ENCODE assay signal across 18 cellular contexts in the genomic region with DNA sequence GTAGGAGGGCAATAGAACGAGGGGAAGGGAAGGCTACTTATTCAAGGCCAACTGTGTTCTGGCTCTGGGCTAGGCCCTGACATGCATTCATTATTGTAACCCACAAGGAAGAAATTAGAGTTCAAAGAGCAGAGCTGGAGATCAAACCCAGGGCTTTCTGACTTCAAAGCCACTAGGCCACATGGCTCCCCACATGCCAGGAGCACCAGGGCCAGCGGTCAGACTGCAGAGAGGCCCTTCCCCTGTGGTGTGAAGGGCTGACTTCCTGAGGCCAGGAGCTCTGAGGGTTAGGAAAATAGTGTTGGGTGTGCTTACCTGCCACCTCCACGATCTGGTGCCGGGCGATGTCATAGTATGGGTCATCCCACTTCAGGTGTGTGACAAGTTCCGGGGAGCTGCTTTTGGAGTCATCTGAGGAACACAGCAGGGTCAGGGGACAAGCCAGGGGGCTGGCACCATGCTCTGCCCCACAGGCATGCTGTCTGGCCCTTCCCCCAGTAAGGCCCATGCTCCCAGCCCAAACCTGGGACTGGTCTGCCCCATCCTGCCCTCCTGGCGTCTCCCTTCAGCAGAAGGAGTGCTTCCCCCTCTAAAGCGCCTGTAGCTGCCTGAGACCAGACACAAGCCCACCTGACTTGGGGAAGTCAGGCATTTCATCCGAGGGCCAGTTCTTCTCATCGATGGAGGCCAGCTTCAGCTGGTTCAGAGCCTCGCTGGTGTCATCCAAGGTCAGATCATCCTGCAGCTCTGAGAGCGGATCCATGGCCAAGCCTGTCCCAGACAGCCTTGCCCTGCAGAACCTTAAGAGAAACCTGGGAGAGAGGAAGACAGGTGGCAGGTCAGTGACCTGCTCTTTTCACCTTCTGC. TPM values are rescaled to one million over a fixed set of nuclear protein-coding genes. Genes with fewer than 3 reads are reported as not detected.
DNase-seq lines count a peak whose midpoint lies in the region; ATAC-seq and TF ChIP-seq lines count a peak whose summit lies in the region.
"Had no signal": no experiment of that assay in that cellular context is flagged by ENCODE, and none has a peak within 500 bp of the region (broad histone marks: within the 10 kb centered on the region; RNA-seq: fewer than 3 reads in every experiment).

No MANE protein-coding gene starts in this region.

- TF ChIP-seq EP300 in sigmoid colon (IDR thresholded peaks at IDR 0.05) = no peak

- peak overlapping the region in 1 of 3 experiments; percentile 62; a peak in 2 of 7 replicates for H3K27ac Mint-ChIP-seq in H9
- H3K27ac Mint-ChIP-seq: IgD-negative memory B cell; memory B cell; stimulated activated memory B cell treated with anti-CD40 and anti-IgM and Interleukin-4, amounts not matched to agents 10 μg/mL and 1 μg/mL and 100 μg/mL, for 72 hours had no signal

- H4K20me1 ChIP-seq in BLaER1 = peaks cover 11% of the 10 kb centered on the region; the same call in 1 of the 2 replicates
- H4K20me1 ChIP-seq in Loucy (ENCODE audit: insufficient read depth, low read length, poor library complexity, severe bottlenecking) = peaks cover 4% of the 10 kb centered on the region
- H4K20me1 ChIP-seq in H9 (ENCODE audit: control insufficient read depth, insufficient read depth, insufficient read length) = no peaks in the 10 kb centered on the region

- H3K79me1 ChIP-seq in H9 (ENCODE audit: insufficient read depth, low read depth, low read length, poor library complexity, severe bottlenecking) = no peaks in the 10 kb centered on the region

- H3K27ac ChIP-seq in BLaER1 (no peak overlapping the region), sigmoid colon (peak overlapping the region; percentile 55 to 91 (median 75)), H9 (ENCODE audit: insufficient read length, low read depth, low read length) (no peak overlapping the region)

- no peak for TF ChIP-seq CTCF in Loucy (conservative IDR thresholded peaks at IDR 0.05; ENCODE audit: low read length)
- no peak for TF ChIP-seq CTCF in sigmoid colon (IDR thresholded peaks at IDR 0.05)
- no peak for TF ChIP-seq CTCF in H9 (conservative IDR thresholded peaks at IDR 0.05)

- no peak overlapping the region for H2AK5ac ChIP-seq in H9 (ENCODE audit: insufficient read length, low read length)

- H2AFZ ChIP-seq in Loucy (ENCODE audit: low read length) (no peak overlapping the region), H9 (ENCODE audit: low read length) (no peak overlapping the region)

- H3K18ac ChIP-seq in H9 (ENCODE audit: insufficient read length, low read depth, low read length) = no peak overlapping the region

- H3K4ac ChIP-seq in H9 (ENCODE audit: low read depth, low read length) = no peak overlapping the region

- H3K9me3 Mint-ChIP-seq in H9 = no peaks in the 10 kb centered on the region
- H3K9me3 Mint-ChIP-seq: IgD-negative memory B cell; memory B cell; stimulated activated memory B cell treated with anti-CD40 and anti-IgM and Interleukin-4, amounts not matched to agents 10 μg/mL and 1 μg/mL and 100 μg/mL, for 72 hours; T-cell had no signal

- no peak overlapping the region for H2BK15ac ChIP-seq in H9 (ENCODE audit: low read depth, low read length)

- no peak overlapping the region for H4K8ac ChIP-seq in H9 (replicated peaks; ENCODE audit: insufficient read length, low read depth, low read length)

- H3K27me3 ChIP-seq in BLaER1 (no peaks in the 10 kb centered on the region), Loucy (ENCODE audit: insufficient read depth, low read length, poor library complexity, severe bottlenecking) (no peaks in the 10 kb centered on the region), endocrine pancreas (ENCODE audit: control insufficient read depth, insufficient read depth, low read length) (no peaks in the 10 kb centered on the region), sigmoid colon (no peaks in the 10 kb centered on the region), H9 (ENCODE audit: insufficient read depth, low read length) (no peaks in the 10 kb centered on the region)

- H3T11ph ChIP-seq in H9 (ENCODE audit: low read length) = no peak overlapping the region

- H3K79me2 ChIP-seq in Loucy (ENCODE audit: insufficient read depth, low read length) (peaks cover 39% of the 10 kb centered on the region), H9 (ENCODE audit: insufficient read depth, low read length) (no peaks in the 10 kb centered on the region)

- DNase-seq in sigmoid colon (no peak), NCI-H526 (lab: John Stamatoyannopoulos, UW) (no peak), H9 (no peak)
- DNase-seq: activated CD8-positive, alpha-beta memory T cell treated with anti-CD3 and anti-CD28 coated beads for 24 hours; activated gamma-delta T cell treated with Interleukin-2 at 50 U/mL for 16 hours; AML-193; NCI-H2107; T-cell; WERI-Rb-1 had no signal

- intact Hi-C loops in sigmoid colon (cut with DNase I) = no loop called here

- H2BK120ac ChIP-seq in H9 (ENCODE audit: low read depth, low read length, poor library complexity, severe bottlenecking) = no peak overlapping the region

- TF ChIP-seq POLR2A in sigmoid colon (IDR thresholded peaks at IDR 0.05) = no peak

- H3K4me1 ChIP-seq in BLaER1 (peaks cover 28% of the 10 kb centered on the region), Loucy (ENCODE audit: insufficient read depth, low read length, poor library complexity, severe bottlenecking) (peaks cover 31% of the 10 kb centered on the region), endocrine pancreas (ENCODE audit: control insufficient read depth, insufficient read depth, low read length) (peaks cover 8% of the 10 kb centered on the region), sigmoid colon (peaks cover under 1 to 66% (median 53%) of the 10 kb centered on the region in 4 donors), H9 (ENCODE audit: insufficient read depth, low read length) (no peaks in the 10 kb centered on the region)

- H3K23me2 ChIP-seq in H9 (ENCODE audit: insufficient read length, low read depth, low read length, poor library complexity, severe bottlenecking) = no peaks in the 10 kb centered on the region

- H3K36me3 ChIP-seq in BLaER1 = peaks cover 65% of the 10 kb centered on the region
- H3K36me3 ChIP-seq in Loucy (ENCODE audit: insufficient read depth, low read length) = peaks cover 7% of the 10 kb centered on the region; the same call in 1 of the 2 replicates
- peaks cover 11% of the 10 kb centered on the region for H3K36me3 ChIP-seq in endocrine pancreas (ENCODE audit: control insufficient read depth, insufficient read depth, low read length)
- H3K36me3 ChIP-seq in sigmoid colon = peaks cover 15 to 49% (median 33%) of the 10 kb centered on the region in 4 donors

- no peak overlapping the region for H3K4me2 ChIP-seq in BLaER1
- peak overlapping the region; percentile 5 for H3K4me2 ChIP-seq in Loucy (ENCODE audit: low read depth, low read length, poor library complexity, severe bottlenecking)
- no peak overlapping the region for H3K4me2 ChIP-seq in H9 (ENCODE audit: insufficient read depth, insufficient read length, low read length)

- H2BK20ac ChIP-seq in H9 (ENCODE audit: low read depth, low read length, poor library complexity, severe bottlenecking) = no peak overlapping the region

- H2BK5ac ChIP-seq in H9 (ENCODE audit: insufficient read length, low read length) = no peak overlapping the region

- H3K56ac ChIP-seq in H9 (ENCODE audit: insufficient read length, low read depth, low read length) = no peak overlapping the region

- ATAC-seq in HG03342 (IDR thresholded peaks at IDR 0.05; ENCODE audit: unreplicated experiment) = no peak
- ATAC-seq in HG03196 (IDR thresholded peaks at IDR 0.05; ENCODE audit: unreplicated experiment) = no peak
- ATAC-seq: HCT116; stimulated activated memory B cell treated with anti-CD40 and anti-IgM and Interleukin-4, amounts not matched to agents 10 μg/mL and 1 μg/mL and 100 μg/mL, for 72 hours; T-cell had no signal

- H3F3A ChIP-seq in Loucy (ENCODE audit: low read depth) = no peaks in the 10 kb centered on the region

- peaks cover 11% of the 10 kb centered on the region in 2 experiments; a peak in 3 of 4 replicates for H3K4me1 Mint-ChIP-seq in H9

- no peak overlapping the region for H3K14ac ChIP-seq in H9 (ENCODE audit: insufficient read depth, low read length)

- H3K4me3 ChIP-seq in BLaER1 (no peak overlapping the region), Loucy (ENCODE audit: low read length, poor library complexity, severe bottlenecking) (no peak overlapping the region), endocrine pancreas (ENCODE audit: control insufficient read depth, insufficient read depth, low read length) (no peak overlapping the region), sigmoid colon (no peak overlapping the region)

- H4K5ac ChIP-seq in H9 (ENCODE audit: insufficient read length, low read depth, low read length) = no peak overlapping the region

- H3K4me3 Mint-ChIP-seq in H9 = peak overlapping the region in 1 of 2 experiments; percentile 36; a peak in 1 of 5 replicates
- H3K4me3 Mint-ChIP-seq: IgD-negative memory B cell; memory B cell; stimulated activated memory B cell treated with anti-CD40 and anti-IgM and Interleukin-4, amounts not matched to agents 10 μg/mL and 1 μg/mL and 100 μg/mL, for 72 hours had no signal

- no peak overlapping the region for H4K91ac ChIP-seq in H9 (ENCODE audit: insufficient read length, low read depth, low read length)

- H3K9ac ChIP-seq in BLaER1 (0 out of 2 replicates have a peak overlapping the region, but pooled peaks have one; percentile 27), Loucy (ENCODE audit: low read depth, low read length, poor library complexity, severe bottlenecking) (peak overlapping the region; percentile 52), endocrine pancreas (ENCODE audit: control insufficient read depth, insufficient read depth, low read length) (peak overlapping the region; percentile 11), H9 (ENCODE audit: extremely low read depth, insufficient read length, low read length) (no peak overlapping the region)

- no peaks in the 10 kb centered on the region for H3K9me2 ChIP-seq in Loucy (replicated peaks; ENCODE audit: low read depth, low read length)

- no peaks in the 10 kb centered on the region for H3K9me3 ChIP-seq in BLaER1
- no peaks in the 10 kb centered on the region for H3K9me3 ChIP-seq in Loucy (ENCODE audit: insufficient read depth, low read depth, low read length)
- no peaks in the 10 kb centered on the region for H3K9me3 ChIP-seq in endocrine pancreas (ENCODE audit: control insufficient read depth, low read length)
- no peaks in the 10 kb centered on the region for H3K9me3 ChIP-seq in sigmoid colon
- no peaks in the 10 kb centered on the region for H3K9me3 ChIP-seq in H9 (ENCODE audit: control insufficient read depth, low read depth, low read length)

- H2BK12ac ChIP-seq in H9 (ENCODE audit: insufficient read length, low read depth, low read length) = no peak overlapping the region

- WGBS in sigmoid colon, 2 donors = 94 to 95% methylated on average over 12 of the region's 12 CpGs
- no CpG with 5 or more reads among the region's 12 CpGs for WGBS in H9 (ENCODE audit: extremely low coverage, insufficient read length, low lambda C conversion rate)

- peaks cover 2 to 13% (median 13%) of the 10 kb centered on the region in 3 experiments; a peak in 5 of 7 replicates for H3K36me3 Mint-ChIP-seq in H9 (ENCODE audit: insufficient read depth in 1 of 3, low read depth in 3 of 3)

- no peaks in the 10 kb centered on the region for H3K27me3 Mint-ChIP-seq in H9 (ENCODE audit: low read depth)
- H3K27me3 Mint-ChIP-seq: IgD-negative memory B cell; memory B cell; stimulated activated memory B cell treated with anti-CD40 and anti-IgM and Interleukin-4, amounts not matched to agents 10 μg/mL and 1 μg/mL and 100 μg/mL, for 72 hours; T-cell had no signal

- H3K23ac ChIP-seq in H9 (ENCODE audit: insufficient read length, low read depth, low read length) = no peak overlapping the region

RNA-seq across cellular contexts. Expression of a gene that starts 4.8 kb away (rescaled TPM):
- 10 to 100 TPM; 37.5 to 78.2 (median 57.3) TPM for total RNA-seq in sigmoid colon
- 10 to 100 TPM; 25.0 to 41.2 (median 30.6) TPM for polyA plus RNA-seq in sigmoid colon
- total RNA-seq in H9 (2021) = 45.3 and 47.9 TPM in 2 replicates

RNA-seq across cellular contexts. Expression of a gene that starts 5.3 kb away (rescaled TPM):
- 10 to 100 TPM in 2 of 4 donors, 1 to 10 TPM in 2; 4.3 to 12.8 (median 9.2) TPM for total RNA-seq in sigmoid colon
- 10 to 100 TPM in 1 of 3 donors, 1 to 10 TPM in 2; 6.2 to 10.7 (median 8.4) TPM for polyA plus RNA-seq in sigmoid colon
- total RNA-seq in H9 (2021) = 16.6 and 16.9 TPM in 2 replicates

RNA-seq across cellular contexts. Expression of a gene that starts 23.4 kb away (rescaled TPM):
- total RNA-seq in sigmoid colon (under 1 TPM in 1 of 4 donors, not detected in 3; 0.28 TPM), H9 (2021) (not detected in 2 replicates)
- under 1 TPM in 2 of 3 donors, not detected in 1; 0.13 to 0.46 TPM for polyA plus RNA-seq in sigmoid colon
- polyA plus RNA-seq: IgD-negative memory B cell had no signal

Comparison
In these comparisons a context has a peak if more than half of its experiments do, and no peak if none do; other contexts are left out.
1. H3K27ac ChIP-seq: peak in sigmoid colon (4 of 4); none in BLaER1 (single experiment) and H9 (single experiment).